In genomic region chr7:128104109-128104742, GRCh38 we compare ENCODE assay signal across 9 cellular contexts.
A peak's percentile ranks its signal among the peaks of the same experiment; 100 is the strongest.
DNase-seq lines count a peak whose midpoint lies in the region; ATAC-seq and TF ChIP-seq lines count a peak whose summit lies in the region.
"Had no signal": no experiment of that assay in that cellular context is flagged by ENCODE, and none has a peak within 500 bp of the region (broad histone marks: within the 10 kb centered on the region; RNA-seq: fewer than 3 reads in every experiment).

No MANE protein-coding gene starts in this region.

- peak overlapping the region; percentile 54 to 92 (median 74) for H3K4me3 ChIP-seq in BLaER1 treated with 17β-estradiol and CSF1 and Interleukin-3, amounts not matched to agents 10 nM and 100 nM
- H3K4me3 ChIP-seq in fibroblast of mammary gland (ENCODE audit: control insufficient read depth, low read depth, low read length) (peak overlapping the region; percentile 47), trophoblast cell (ENCODE audit: low read depth, low read length) (no peak overlapping the region)

- no CpG with 5 or more reads among the region's 58 CpGs for WGBS in trophoblast cell (ENCODE audit: extremely low coverage, insufficient coverage, insufficient read length)

- no peak overlapping the region for H2BK120ac ChIP-seq in trophoblast cell (ENCODE audit: insufficient read depth, low read length, poor library complexity)

- H3K18ac ChIP-seq in trophoblast cell (ENCODE audit: low read length): no peak overlapping the region

- no peak for TF ChIP-seq CTCF in fibroblast of mammary gland (conservative IDR thresholded peaks at IDR 0.05; ENCODE audit: control insufficient read depth, insufficient read depth, low read depth, low read length)

- no peak overlapping the region for H4K91ac ChIP-seq in trophoblast cell (ENCODE audit: low read depth, low read length)

- no peaks in the 10 kb centered on the region for H4K20me1 ChIP-seq in BLaER1 treated with 17β-estradiol and CSF1 and Interleukin-3, amounts not matched to agents 10 nM and 100 nM

- peaks cover 0 to 5% (median 0%) of the 10 kb centered on the region in 11 experiments; a peak in 1 of 22 replicates for H3K9me3 ChIP-seq in BLaER1 treated with 17β-estradiol and CSF1 and Interleukin-3, amounts not matched to agents 10 nM and 100 nM (replicated peaks in 1 of 11)
- H3K9me3 ChIP-seq in trophoblast cell (ENCODE audit: insufficient read depth, low read depth, low read length): no peaks in the 10 kb centered on the region

- no peak overlapping the region for H3K4ac ChIP-seq in trophoblast cell (ENCODE audit: low read depth, low read length)

- H2BK12ac ChIP-seq in trophoblast cell (ENCODE audit: low read length): no peak overlapping the region

- DNase-seq in fibroblast of mammary gland (ENCODE audit: low read depth) (peak; percentile 43), trophoblast cell (no peak), activated gamma-delta T cell (lab: John Stamatoyannopoulos, UW) (no peak), NCI-H187 treated with DMSO at 0.1 percent for 48 hours (lab: John Stamatoyannopoulos, UW) (no peak)

- H2BK5ac ChIP-seq in trophoblast cell (ENCODE audit: low read depth, low read length, poor library complexity): no peak overlapping the region

- peaks cover 3% of the 10 kb centered on the region for H3K79me1 ChIP-seq in trophoblast cell (ENCODE audit: low read length)

- H3K14ac ChIP-seq in trophoblast cell (ENCODE audit: low read length): no peak overlapping the region

- H3K36me3 ChIP-seq in BLaER1 treated with 17β-estradiol and CSF1 and Interleukin-3, amounts not matched to agents 10 nM and 100 nM: no peaks in the 10 kb centered on the region
- H3K36me3 ChIP-seq in trophoblast cell (ENCODE audit: control insufficient read depth in 1 of 2, insufficient read depth in 2 of 2, low read length in 2 of 2): no peaks in the 10 kb centered on the region

- peak overlapping the region; percentile 69 to 100 (median 98) for H3K27ac ChIP-seq in BLaER1 treated with 17β-estradiol and CSF1 and Interleukin-3, amounts not matched to agents 10 nM and 100 nM
- no peak overlapping the region for H3K27ac ChIP-seq in trophoblast cell (ENCODE audit: low read depth, low read length)
- H3K27ac ChIP-seq: epithelial cell of prostate had no signal

- H3K23ac ChIP-seq in trophoblast cell (ENCODE audit: low read length): no peak overlapping the region

- ATAC-seq in GM19467 (IDR thresholded peaks at IDR 0.05; ENCODE audit: unreplicated experiment) (peak; percentile 8), SK-N-SH treated with all-trans-retinoic acid at 6 μM for 48 hours (peak; percentile 1; the same call in 2 of the 3 replicates), HG03521 (IDR thresholded peaks at IDR 0.05; ENCODE audit: unreplicated experiment) (no peak)

- no peaks in the 10 kb centered on the region for H3K27me3 ChIP-seq in BLaER1 treated with 17β-estradiol and CSF1 and Interleukin-3, amounts not matched to agents 10 nM and 100 nM
- H3K27me3 ChIP-seq in trophoblast cell (ENCODE audit: insufficient read depth, low read length): no peaks in the 10 kb centered on the region

- peak overlapping the region; percentile 82 to 99 (median 94) for H3K9ac ChIP-seq in BLaER1 treated with 17β-estradiol and CSF1 and Interleukin-3, amounts not matched to agents 10 nM and 100 nM
- no peak overlapping the region for H3K9ac ChIP-seq in trophoblast cell (ENCODE audit: low read length)

- no peak overlapping the region for H2AK5ac ChIP-seq in trophoblast cell (ENCODE audit: low read length)

- H4K12ac ChIP-seq in trophoblast cell (ENCODE audit: low read depth, low read length): no peak overlapping the region

- H3K4me1 ChIP-seq in BLaER1 treated with 17β-estradiol and CSF1 and Interleukin-3, amounts not matched to agents 10 nM and 100 nM: peaks cover 66 to 96% (median 90%) of the 10 kb centered on the region in 10 experiments
- peaks cover 0 to 7% of the 10 kb centered on the region in 2 experiments for H3K4me1 ChIP-seq in trophoblast cell (ENCODE audit: control insufficient read depth in 1 of 2, insufficient read depth in 2 of 2, low read length in 2 of 2)

- H3K4me2 ChIP-seq in BLaER1 treated with 17β-estradiol and CSF1 and Interleukin-3, amounts not matched to agents 10 nM and 100 nM: peak overlapping the region; percentile 85 to 99 (median 89)
- peak overlapping the region; percentile 3 for H3K4me2 ChIP-seq in trophoblast cell (ENCODE audit: low read length)

- no peak overlapping the region for H2AFZ ChIP-seq in trophoblast cell (ENCODE audit: insufficient read depth, low read length, poor library complexity)

- no peak overlapping the region for H4K8ac ChIP-seq in trophoblast cell (ENCODE audit: low read depth, low read length)

- no peaks in the 10 kb centered on the region for H3K79me2 ChIP-seq in trophoblast cell (ENCODE audit: control insufficient read depth, insufficient read depth, low read length, poor library complexity)

TF ChIP-seq in SK-N-SH treated with all-trans-retinoic acid at 6 μM for 48 hours, 23 proteins besides CTCF, POLR2A, EP300 and RAD21:
- no peak for TF ChIP-seq OSR1 (CRISPR knock-in tag; IDR thresholded peaks at IDR 0.05)
